1 cellular context compared by ENCODE assay signal in the genomic region with DNA sequence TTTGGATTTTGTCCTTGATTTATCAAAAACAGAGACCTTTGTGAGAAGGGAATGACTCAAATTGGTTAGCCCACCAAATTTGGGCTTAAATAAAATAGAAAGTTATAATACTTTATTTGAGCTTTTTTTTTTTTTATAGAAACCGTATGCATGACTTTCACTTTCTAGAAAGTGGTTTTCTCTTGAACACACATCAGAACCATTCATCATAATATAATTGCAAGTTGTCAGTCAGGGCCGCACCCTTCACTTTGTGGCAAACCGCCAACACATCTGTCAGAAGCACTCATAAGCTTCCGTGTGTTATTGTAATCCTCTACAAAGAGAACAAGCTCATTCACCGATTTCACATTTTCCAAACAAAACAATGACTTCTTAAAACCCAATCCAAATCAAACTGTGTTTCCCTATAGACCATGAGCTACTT.
TF ChIP-seq lines count a peak whose summit lies in the region.

No MANE protein-coding gene starts in this region.

TF ChIP-seq in GM12878, 131 proteins besides CTCF, POLR2A, EP300 and RAD21 (continued from another document):
- no peak for TF ChIP-seq SIN3A (IDR thresholded peaks at IDR 0.05; ENCODE audit: low read depth, low read length)
- no peak for TF ChIP-seq POLR2AphosphoS5 (IDR thresholded peaks at IDR 0.05; ENCODE audit: low read length)
- no peak for TF ChIP-seq TCF3 (IDR thresholded peaks at IDR 0.05; ENCODE audit: borderline replicate concordance, insufficient read depth, low read depth, low read length)
- peak; percentile 51; the same call in 1 of the 2 replicates for TF ChIP-seq ATF7 (IDR thresholded peaks at IDR 0.05; ENCODE audit: low read depth)
TF ChIP-seq in GM12878: peak in this region for 4.
